ENCODE assay signal across 11 cellular contexts in genomic region chr11:108025387-108026080, GRCh38. TPM values are rescaled to one million over a fixed set of nuclear protein-coding genes. Genes with fewer than 3 reads are reported as not detected.
A peak's percentile ranks its signal among the peaks of the same experiment; 100 is the strongest.
DNase-seq lines count a peak whose midpoint lies in the region; ATAC-seq, FAIRE-seq and TF ChIP-seq lines count a peak whose summit lies in the region.
"Had no signal": no experiment of that assay in that cellular context is flagged by ENCODE, and none has a peak within 500 bp of the region (broad histone marks: within the 10 kb centered on the region; RNA-seq: fewer than 3 reads in every experiment).

No MANE protein-coding gene starts in this region.

- TF ChIP-seq EP300 in HepG2 (IDR thresholded peaks at IDR 0.05; ENCODE audit: low read depth in 2 of 2, low read length in 2 of 2) = no peak
- no peak for TF ChIP-seq EP300 in HepG2 (CRISPR knock-in tag; IDR thresholded peaks at IDR 0.05; ENCODE audit: borderline replicate concordance)
- no peak for TF ChIP-seq EP300 in upper lobe of left lung (IDR thresholded peaks at IDR 0.05)

- no TSS peak for BruUV-seq in HepG2 (replicated peaks; lab: Mats Ljungman, UMichigan)

- 92% methylated on average over 5 of the region's 5 CpGs for WGBS in HepG2 (ENCODE audit: low lambda C conversion rate)
- 60% methylated on average over 1 of the region's 5 CpGs for WGBS in right lobe of liver (ENCODE audit: insufficient coverage, low coverage, low lambda C conversion rate, missing lambda C conversion rate)
- 39 to 51% methylated on average over 5 of the region's 5 CpGs for WGBS in upper lobe of left lung, 2 donors

- in situ Hi-C loops in HepG2 (cut with HindIII; ENCODE audit: extremely low pct_ligation_motif_present, low pct_unique_long_range_greater_than_20kb) (no loop called here), astrocyte of the spinal cord (cut with HindIII; ENCODE audit: low sequenced_read_pairs) (no loop called here)

- no peak for TF ChIP-seq POLR2A in HepG2 (IDR thresholded peaks at IDR 0.05; ENCODE audit: insufficient read depth in 1 of 2, low read depth in 2 of 2, low read length in 2 of 2)
- TF ChIP-seq POLR2A in right lobe of liver (IDR thresholded peaks at IDR 0.05) = no peak
- TF ChIP-seq POLR2A in upper lobe of left lung (IDR thresholded peaks at IDR 0.05) = no peak

- H3K27me3 ChIP-seq in HepG2 (ENCODE audit: control insufficient read depth in 1 of 2, insufficient read depth in 2 of 2, low read length in 2 of 2) = no peaks in the 10 kb centered on the region
- H3K27me3 ChIP-seq in right lobe of liver = no peaks in the 10 kb centered on the region
- H3K27me3 ChIP-seq in upper lobe of left lung = no peaks in the 10 kb centered on the region
- H3K27me3 ChIP-seq: BLaER1 treated with 17β-estradiol and CSF1 and Interleukin-3, amounts not matched to agents 10 nM and 100 nM had no signal

- CTCF ChIA-PET in HepG2 (lab: Yijun Ruan, JAX; ENCODE audit: low intra/inter-chr PET ratio, low total read pairs) = no interaction called here

- H3K4me2 ChIP-seq in HepG2 (ENCODE audit: low read depth, low read length) = no peak overlapping the region

- H3K9me3 ChIP-seq in HepG2 (ENCODE audit: low read length) (no peaks in the 10 kb centered on the region), right lobe of liver (no peaks in the 10 kb centered on the region), upper lobe of left lung (no peaks in the 10 kb centered on the region), mucosa of descending colon (no peaks in the 10 kb centered on the region)

- H3K4me3 ChIP-seq in HepG2 (replicated peaks in 1 of 3; ENCODE audit: insufficient read depth in 1 of 3, low read depth in 2 of 3, low read length in 3 of 3) (no peak overlapping the region), right lobe of liver (no peak overlapping the region), astrocyte of the spinal cord (ENCODE audit: low read depth, low read length) (no peak overlapping the region), upper lobe of left lung (no peak overlapping the region), mucosa of descending colon (no peak overlapping the region)
- H3K4me3 ChIP-seq: BLaER1 treated with 17β-estradiol and CSF1 and Interleukin-3, amounts not matched to agents 10 nM and 100 nM had no signal

- DNase-seq in HepG2 (ENCODE audit: low spot score) (no peak), right lobe of liver (no peak), astrocyte of the spinal cord (ENCODE audit: low read depth, low spot score) (no peak), upper lobe of left lung (no peak), D721Med (ENCODE audit: insufficient read length, low spot score) (no peak), mucosa of descending colon (no peak), CD1c-positive myeloid dendritic cell (ENCODE audit: extremely low spot score) (no peak)
- DNase-seq: T-helper 9 cell had no signal

- no peak overlapping the region for H3K9ac ChIP-seq in HepG2 (ENCODE audit: insufficient read depth, low read depth, low read length)
- H3K9ac ChIP-seq: BLaER1 treated with 17β-estradiol and CSF1 and Interleukin-3, amounts not matched to agents 10 nM and 100 nM had no signal

- TF ChIP-seq RAD21 in HepG2 (CRISPR knock-in tag; IDR thresholded peaks at IDR 0.05) = no peak

- H3K4me1 ChIP-seq in HepG2 (ENCODE audit: insufficient read depth, low read length) (peaks cover 18% of the 10 kb centered on the region), right lobe of liver (peaks cover 0 to 4% (median 0%) of the 10 kb centered on the region in 4 donors), upper lobe of left lung (peaks cover 4 to 17% (median 12%) of the 10 kb centered on the region in 4 donors), mucosa of descending colon (ENCODE audit: low read depth) (no peaks in the 10 kb centered on the region)

- intact Hi-C loops in HepG2 (cut with micrococcal nuclease; ENCODE audit: unreplicated experiment) (no loop called here), right lobe of liver (cut with DNase I) (no loop called here), mucosa of descending colon (cut with DNase I, micrococcal nuclease) (no loop called here)

- H3K36me3 ChIP-seq in HepG2 (replicated peaks in 1 of 2; ENCODE audit: control insufficient read depth in 1 of 2, insufficient read depth in 2 of 2, low read length in 2 of 2) (peaks cover 2 to 8% of the 10 kb centered on the region in 2 experiments; a peak in 1 of 5 replicates), right lobe of liver (no peaks in the 10 kb centered on the region), upper lobe of left lung (no peaks in the 10 kb centered on the region), mucosa of descending colon (ENCODE audit: low read depth) (no peaks in the 10 kb centered on the region)

- FAIRE-seq in HepG2 (lab: Jason Lieb, UNC) (no peak), D721Med (lab: Jason Lieb, UNC) (no peak)
- FAIRE-seq: colon had no signal

- H4K20me1 ChIP-seq in HepG2 (ENCODE audit: insufficient read depth, low read length) = peaks cover 8% of the 10 kb centered on the region; the same call in 1 of the 2 replicates

- H3K79me2 ChIP-seq in HepG2 (ENCODE audit: insufficient read depth, low read length) = peaks cover 94% of the 10 kb centered on the region

- no peak overlapping the region for H2AFZ ChIP-seq in HepG2 (ENCODE audit: low read length)

- POLR2A ChIA-PET in HepG2 (lab: Yijun Ruan, JAX) = no interaction called here

- ATAC-seq in HepG2 (peak; percentile 31; the same call in 2 of the 3 replicates), right lobe of liver (no peak), HG02884 (IDR thresholded peaks at IDR 0.05; ENCODE audit: unreplicated experiment) (peak; percentile 94), upper lobe of left lung (ENCODE audit: low FRiP score in 2 of 2) (no peak), mucosa of descending colon (no peak)

- H3K27ac ChIP-seq in HepG2 (ENCODE audit: extremely low read length, insufficient read depth, low read length) = no peak overlapping the region
- no peak overlapping the region for H3K27ac ChIP-seq in right lobe of liver
- H3K27ac ChIP-seq in upper lobe of left lung = peak overlapping the region in 3 of 4 donors; percentile 34 to 54 (median 50)
- H3K27ac ChIP-seq: BLaER1 treated with 17β-estradiol and CSF1 and Interleukin-3, amounts not matched to agents 10 nM and 100 nM had no signal

- TF ChIP-seq CTCF in HepG2 (CRISPR knock-in tag; IDR thresholded peaks at IDR 0.05) (no peak), right lobe of liver (IDR thresholded peaks at IDR 0.05) (no peak), astrocyte of the spinal cord (IDR thresholded peaks at IDR 0.05; ENCODE audit: low read depth, low read length) (peak; percentile 8), upper lobe of left lung (IDR thresholded peaks at IDR 0.05) (no peak), D721Med (IDR thresholded peaks at IDR 0.05; ENCODE audit: insufficient read depth, missing control alignments) (no peak), mucosa of descending colon (IDR thresholded peaks at IDR 0.05) (no peak)

TF ChIP-seq in HepG2, 621 proteins besides CTCF, POLR2A, EP300 and RAD21 (continues in another document):
- TF ChIP-seq NFKBIZ (CRISPR knock-in tag; IDR thresholded peaks at IDR 0.05) = no peak
- TF ChIP-seq, protein P1, sequence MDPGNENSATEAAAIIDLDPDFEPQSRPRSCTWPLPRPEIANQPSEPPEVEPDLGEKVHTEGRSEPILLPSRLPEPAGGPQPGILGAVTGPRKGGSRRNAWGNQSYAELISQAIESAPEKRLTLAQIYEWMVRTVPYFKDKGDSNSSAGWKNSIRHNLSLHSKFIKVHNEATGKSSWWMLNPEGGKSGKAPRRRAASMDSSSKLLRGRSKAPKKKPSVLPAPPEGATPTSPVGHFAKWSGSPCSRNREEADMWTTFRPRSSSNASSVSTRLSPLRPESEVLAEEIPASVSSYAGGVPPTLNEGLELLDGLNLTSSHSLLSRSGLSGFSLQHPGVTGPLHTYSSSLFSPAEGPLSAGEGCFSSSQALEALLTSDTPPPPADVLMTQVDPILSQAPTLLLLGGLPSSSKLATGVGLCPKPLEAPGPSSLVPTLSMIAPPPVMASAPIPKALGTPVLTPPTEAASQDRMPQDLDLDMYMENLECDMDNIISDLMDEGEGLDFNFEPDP (CRISPR knock-in tag; conservative IDR thresholded peaks at IDR 0.05) = no peak

RNA-seq across cellular contexts. Expression of gene CUL5, which starts 16.8 kb away (rescaled TPM):
- total RNA-seq in HepG2 (2016; rRNA removed; fragmentation: Illumina TruSeq; extraction: Trizol) (24.7 and 35.5 TPM in 2 replicates), right lobe of liver (10 to 100 TPM; 14.0 to 20.2 (median 17.8) TPM), upper lobe of left lung (10 to 100 TPM; 12.5 to 35.5 (median 24.1) TPM), mucosa of descending colon (10 to 100 TPM; 26.2 to 43.7 (median 33.3) TPM)
- 14.2 and 15.4 TPM in 2 replicates for total RNA-seq in HepG2 (2016; cell fraction: cytosol; rRNA removed; fragmentation: Illumina TruSeq; extraction: Trizol; ENCODE audit: low read depth)
- total RNA-seq in HepG2 (2016; cell fraction: insoluble cytoplasmic fraction; rRNA removed; fragmentation: Illumina TruSeq; extraction: Trizol) = 23.6 and 36.0 TPM in 2 replicates
- 9.9 and 10.5 TPM in 2 replicates for total RNA-seq in HepG2 (2016; cell fraction: membrane; rRNA removed; fragmentation: Illumina TruSeq; extraction: Trizol)
- 34.2 and 34.9 TPM in 2 replicates for total RNA-seq in HepG2 (2016; cell fraction: nucleus; rRNA removed; fragmentation: Illumina TruSeq; extraction: Trizol)
- polyA plus RNA-seq in HepG2 (2011; rRNA removed) = 6.0 and 7.0 TPM in 2 replicates
- polyA plus RNA-seq in HepG2 (2011; cell fraction: cytosol; rRNA removed) = 4.1 and 4.7 TPM in 2 replicates
- 5.2 and 7.4 TPM in 2 replicates for polyA plus RNA-seq in HepG2 (2011; cell fraction: nucleus; rRNA removed)
- polyA plus RNA-seq in HepG2 (2012) = 8.8 and 9.8 TPM in 2 replicates
- 0.53 and 0.96 TPM in 2 replicates for polyA plus RNA-seq in HepG2 (2016; cell fraction: cytosol; fragmentation: Illumina TruSeq; extraction: Trizol; ENCODE audit: low read depth)
- 19.1 and 22.7 TPM in 2 replicates for polyA plus RNA-seq in HepG2 (2016; cell fraction: insoluble cytoplasmic fraction; fragmentation: Illumina TruSeq; extraction: Trizol; ENCODE audit: low read depth)
- 2.7 and 2.9 TPM in 2 replicates for polyA plus RNA-seq in HepG2 (2016; cell fraction: membrane; fragmentation: Illumina TruSeq; extraction: Trizol; ENCODE audit: low read depth)
- 18.8 and 21.0 TPM in 2 replicates for polyA plus RNA-seq in HepG2 (2016; cell fraction: nucleus; fragmentation: Illumina TruSeq; extraction: Trizol; ENCODE audit: insufficient read depth, low read depth)
- polyA minus RNA-seq in HepG2 (2011; rRNA and poly(A)+ RNA removed; ENCODE audit: low replicate concordance) = 28.9 and 47.5 TPM in 2 replicates
- polyA minus RNA-seq in HepG2 (2011; cell fraction: cytosol; rRNA and poly(A)+ RNA removed) = 11.7 and 14.5 TPM in 2 replicates
- 53.3 and 53.9 TPM in 2 replicates for polyA minus RNA-seq in HepG2 (2011; cell fraction: nucleus; rRNA and poly(A)+ RNA removed)

Comparison
In these comparisons a context has a peak if more than half of its experiments do, and no peak if none do; other contexts are left out.
1. ATAC-seq: peak in HepG2 (single experiment) and HG02884 (single experiment); none in right lobe of liver (0 of 4), upper lobe of left lung (0 of 2) and mucosa of descending colon (single experiment).
2. H3K27ac ChIP-seq: peak in upper lobe of left lung (3 of 4); none in HepG2 (single experiment) and right lobe of liver (0 of 3).